ENCODE assay signal across 11 cellular contexts in genomic region chr22:37426532-37427127, GRCh38. TPM values are rescaled to one million over a fixed set of nuclear protein-coding genes. Genes with fewer than 3 reads are reported as not detected.
DNase-seq lines count a peak whose midpoint lies in the region; ATAC-seq, FAIRE-seq and TF ChIP-seq lines count a peak whose summit lies in the region.
"Had no signal": no experiment of that assay in that cellular context is flagged by ENCODE, and none has a peak within 500 bp of the region (broad histone marks: within the 10 kb centered on the region; RNA-seq: fewer than 3 reads in every experiment).

No MANE protein-coding gene starts in this region.

- H3K36me3 Mint-ChIP-seq in activated CD4-positive, alpha-beta memory T cell treated with anti-CD3 and anti-CD28 coated beads for 36 hours = no peaks in the 10 kb centered on the region
- no peaks in the 10 kb centered on the region for H3K36me3 Mint-ChIP-seq in activated CD4-positive, alpha-beta memory T cell treated with anti-CD3 and anti-CD28 coated beads, Interleukin-2, amount 10 ng/mL, durations not matched to agents 7 days and 5 days (ENCODE audit: low read depth)
- H3K36me3 Mint-ChIP-seq in WTC11 = no peaks in the 10 kb centered on the region

- H3K4me1 Mint-ChIP-seq in activated CD4-positive, alpha-beta memory T cell treated with anti-CD3 and anti-CD28 coated beads for 36 hours (ENCODE audit: low read depth) = peaks cover 12% of the 10 kb centered on the region
- H3K4me1 Mint-ChIP-seq in activated CD4-positive, alpha-beta memory T cell treated with anti-CD3 and anti-CD28 coated beads, Interleukin-2, amount 10 ng/mL, durations not matched to agents 7 days and 5 days = peaks cover 17% of the 10 kb centered on the region
- H3K4me1 Mint-ChIP-seq in WTC11 = peaks cover 15% of the 10 kb centered on the region

- H3K27me3 ChIP-seq in right cardiac atrium (ENCODE audit: control insufficient read depth, insufficient read depth) = no peaks in the 10 kb centered on the region
- H3K27me3 ChIP-seq in spleen (replicated peaks in 1 of 7) = peaks cover 6 to 94% (median 54%) of the 10 kb centered on the region in 7 donors
- peaks cover 10 to 25% of the 10 kb centered on the region in 2 donors for H3K27me3 ChIP-seq in small intestine (ENCODE audit: control insufficient read depth in 2 of 2, insufficient read depth in 2 of 2, low read length in 2 of 2)
- H3K27me3 ChIP-seq: testis had no signal

- no peak for DNase-seq in activated CD4-positive, alpha-beta memory T cell treated with anti-CD3 and anti-CD28 coated beads for 36 hours
- DNase-seq in activated CD4-positive, alpha-beta memory T cell treated with anti-CD3 and anti-CD28 coated beads, Interleukin-2, amount 10 ng/mL, durations not matched to agents 7 days and 5 days = no peak
- DNase-seq in WTC11 (ENCODE audit: low spot score) (no peak), right cardiac atrium (no peak), spleen (no peak), small intestine (no peak), KBM-7 (no peak)
- DNase-seq: psoas muscle, testis had no signal

- H3K4me3 ChIP-seq in right cardiac atrium (ENCODE audit: low read length) = peak overlapping the region; percentile 66
- peak overlapping the region in 7 of 8 donors; percentile 1 to 65 (median 33) for H3K4me3 ChIP-seq in spleen
- H3K4me3 ChIP-seq in small intestine (ENCODE audit: low read depth in 1 of 2, low read length in 2 of 2) = peak overlapping the region in 1 of 2 donors; percentile 43

- ATAC-seq in WTC11 (no peak), right cardiac atrium (peak in 1 of 2 donors; percentile 10), GM19351 (IDR thresholded peaks at IDR 0.05; ENCODE audit: unreplicated experiment) (no peak)
- ATAC-seq: psoas muscle had no signal

- no peak for FAIRE-seq in small intestine (lab: Jason Lieb, UNC)

- H3K4me1 ChIP-seq in right cardiac atrium (ENCODE audit: control insufficient read depth, insufficient read depth, low read length) (no peaks in the 10 kb centered on the region), spleen (peaks cover 2 to 36% (median 17%) of the 10 kb centered on the region in 6 donors), small intestine (ENCODE audit: control insufficient read depth in 2 of 2, insufficient read depth in 1 of 2, low read depth in 1 of 2, low read length in 1 of 2) (peaks cover 0 to 4% of the 10 kb centered on the region in 2 donors)
- H3K4me1 ChIP-seq: psoas muscle had no signal

- TF ChIP-seq CTCF in WTC11 (IDR thresholded peaks at IDR 0.05) (no peak), spleen (IDR thresholded peaks at IDR 0.05 in 8 of 11, conservative IDR thresholded peaks at IDR 0.05 in 3 of 11) (no peak)

- H3K4me3 Mint-ChIP-seq in activated CD4-positive, alpha-beta memory T cell treated with anti-CD3 and anti-CD28 coated beads for 36 hours = peak overlapping the region; percentile 20
- H3K4me3 Mint-ChIP-seq in activated CD4-positive, alpha-beta memory T cell treated with anti-CD3 and anti-CD28 coated beads, Interleukin-2, amount 10 ng/mL, durations not matched to agents 7 days and 5 days = no peak overlapping the region
- H3K4me3 Mint-ChIP-seq in WTC11 = peak overlapping the region; percentile 62

- H3K36me3 ChIP-seq in spleen = no peaks in the 10 kb centered on the region
- H3K36me3 ChIP-seq in small intestine (ENCODE audit: control insufficient read depth in 2 of 2, insufficient read depth in 2 of 2, low read length in 2 of 2) = no peaks in the 10 kb centered on the region

- H3K27ac Mint-ChIP-seq in activated CD4-positive, alpha-beta memory T cell treated with anti-CD3 and anti-CD28 coated beads for 36 hours = no peak overlapping the region
- no peak overlapping the region for H3K27ac Mint-ChIP-seq in activated CD4-positive, alpha-beta memory T cell treated with anti-CD3 and anti-CD28 coated beads, Interleukin-2, amount 10 ng/mL, durations not matched to agents 7 days and 5 days
- no peak overlapping the region for H3K27ac Mint-ChIP-seq in WTC11

- H3K9me3 Mint-ChIP-seq in activated CD4-positive, alpha-beta memory T cell treated with anti-CD3 and anti-CD28 coated beads for 36 hours = no peaks in the 10 kb centered on the region
- H3K9me3 Mint-ChIP-seq in activated CD4-positive, alpha-beta memory T cell treated with anti-CD3 and anti-CD28 coated beads, Interleukin-2, amount 10 ng/mL, durations not matched to agents 7 days and 5 days = no peaks in the 10 kb centered on the region
- H3K9me3 Mint-ChIP-seq in WTC11 = no peaks in the 10 kb centered on the region

- in situ Hi-C loops in KBM-7 (cut with MboI; ENCODE audit: low pct_unique_long_range_greater_than_20kb, low sequenced_read_pairs) = no loop called here

- H3K27ac ChIP-seq in right cardiac atrium (ENCODE audit: low read length) (no peak overlapping the region), spleen (no peak overlapping the region), small intestine (ENCODE audit: low read depth in 1 of 2, low read length in 1 of 2) (no peak overlapping the region)
- H3K27ac ChIP-seq: 22Rv1, psoas muscle, testis had no signal

- H3K9me3 ChIP-seq in right cardiac atrium (ENCODE audit: control insufficient read depth, low read length) = no peaks in the 10 kb centered on the region
- H3K9me3 ChIP-seq in spleen = no peaks in the 10 kb centered on the region
- H3K9me3 ChIP-seq in small intestine (ENCODE audit: control insufficient read depth, low read depth) = no peaks in the 10 kb centered on the region
- H3K9me3 ChIP-seq: psoas muscle, testis had no signal

- H3K27me3 Mint-ChIP-seq in activated CD4-positive, alpha-beta memory T cell treated with anti-CD3 and anti-CD28 coated beads for 36 hours = peaks cover 55% of the 10 kb centered on the region
- peaks cover 67% of the 10 kb centered on the region for H3K27me3 Mint-ChIP-seq in activated CD4-positive, alpha-beta memory T cell treated with anti-CD3 and anti-CD28 coated beads, Interleukin-2, amount 10 ng/mL, durations not matched to agents 7 days and 5 days
- H3K27me3 Mint-ChIP-seq in WTC11 (ENCODE audit: low read depth) = peaks cover 58% of the 10 kb centered on the region

- POLR2A ChIA-PET in activated CD4-positive, alpha-beta memory T cell treated with anti-CD3 and anti-CD28 coated beads for 36 hours (lab: Charles Lee) = no interaction called here
- POLR2A ChIA-PET in activated CD4-positive, alpha-beta memory T cell treated with anti-CD3 and anti-CD28 coated beads, Interleukin-2, amount 10 ng/mL, durations not matched to agents 7 days and 5 days (lab: Charles Lee) = interaction anchor here (0.9 kb wide), 1 partner anchor 111 kb away, joined by 3 read pairs; no protein-coding TSS in a partner anchor
- POLR2A ChIA-PET in WTC11 (lab: Charles Lee) = interaction anchor here (0.7 kb wide), 1 partner anchor 119 kb away, joined by 3 read pairs; no protein-coding TSS in a partner anchor

- no peak for TF ChIP-seq POLR2A in spleen (IDR thresholded peaks at IDR 0.05)

- 5% methylated on average over 34 of the region's 34 CpGs for WGBS in right cardiac atrium
- WGBS in spleen, 5 donors = 7 to 13% (median 7%) methylated on average over 16 to 34 of the region's 34 CpGs
- WGBS in small intestine, 3 donors = 2 to 4% (median 3%) methylated on average over 29 to 34 of the region's 34 CpGs

- CTCF ChIA-PET in activated CD4-positive, alpha-beta memory T cell treated with anti-CD3 and anti-CD28 coated beads for 36 hours (lab: Charles Lee) = interaction anchor here (1.6 kb wide), 1 partner anchor 7 kb away, joined by 3 read pairs; no protein-coding TSS in a partner anchor
- CTCF ChIA-PET in activated CD4-positive, alpha-beta memory T cell treated with anti-CD3 and anti-CD28 coated beads, Interleukin-2, amount 10 ng/mL, durations not matched to agents 7 days and 5 days (lab: Charles Lee) = no interaction called here
- CTCF ChIA-PET in WTC11 (lab: Charles Lee) = interaction anchor here (0.6 to 1.9 kb wide), 10 partner anchors 24 to 167 kb away, joined by 3 to 13 read pairs (median 4); no protein-coding TSS in a partner anchor

- intact Hi-C loops in activated CD4-positive, alpha-beta memory T cell treated with anti-CD3 and anti-CD28 coated beads for 36 hours (cut with micrococcal nuclease) = no loop called here
- intact Hi-C loops in right cardiac atrium (cut with DNase I) (loop anchor here in 2 of 4 donors (2.0 to 10.0 kb wide), 2 partner anchors 108 to 112 kb away; no protein-coding TSS in a partner anchor), spleen (cut with DNase I; ENCODE audit: low total_unique reads) (loop anchor here (10.0 kb wide), 2 partner anchors 92 to 162 kb away; no protein-coding TSS in a partner anchor)

TF ChIP-seq in WTC11, 78 proteins besides CTCF, POLR2A, EP300 and RAD21 (continues in another document):
- TF ChIP-seq TEAD4 (CRISPR knock-in tag; IDR thresholded peaks at IDR 0.05) (no peak), CREB1 (CRISPR knock-in tag; IDR thresholded peaks at IDR 0.05) (no peak), SP1 (CRISPR knock-in tag; conservative IDR thresholded peaks at IDR 0.05) (no peak), TCF7 (CRISPR knock-in tag; IDR thresholded peaks at IDR 0.05; ENCODE audit: low read depth) (no peak), TP53 (CRISPR knock-in tag; IDR thresholded peaks at IDR 0.05) (no peak), SMAD4 (CRISPR knock-in tag; IDR thresholded peaks at IDR 0.05) (no peak), FOXP1 (CRISPR knock-in tag; IDR thresholded peaks at IDR 0.05; ENCODE audit: borderline replicate concordance) (no peak)

RNA-seq across cellular contexts. Expression of gene ELFN2, which starts 0.6 kb away (rescaled TPM):
- total RNA-seq in activated CD4-positive, alpha-beta memory T cell treated with anti-CD3 and anti-CD28 coated beads for 36 hours = under 1 TPM; 0.39 to 0.57 TPM
- total RNA-seq in activated CD4-positive, alpha-beta memory T cell treated with anti-CD3 and anti-CD28 coated beads, Interleukin-2, amount 10 ng/mL, durations not matched to agents 7 days and 5 days = under 1 TPM; 0.28 to 0.38 TPM
- total RNA-seq in WTC11 (2021) = 0.87 to 1.8 TPM (median 1.5 TPM) in 3 replicates
- total RNA-seq in right cardiac atrium = under 1 TPM in 2 of 4 donors, not detected in 2; 0.03 to 0.06 TPM
- 0.05 TPM for polyA plus RNA-seq in right cardiac atrium
- under 1 TPM in 6 of 7 donors, not detected in 1; 0.05 to 0.19 (median 0.10) TPM for total RNA-seq in spleen
- under 1 TPM; 0.02 to 0.10 (median 0.02) TPM for polyA plus RNA-seq in spleen
- under 1 TPM in 1 of 3 donors, not detected in 2; 0.16 TPM for polyA plus RNA-seq in small intestine
- total RNA-seq: psoas muscle had no signal

RNA-seq across cellular contexts. Expression of gene MFNG, which starts 59.6 kb away (rescaled TPM):
- 100 to 1,000 TPM; 101 to 106 TPM for total RNA-seq in activated CD4-positive, alpha-beta memory T cell treated with anti-CD3 and anti-CD28 coated beads for 36 hours
- 100 to 1,000 TPM; 200 to 203 TPM for total RNA-seq in activated CD4-positive, alpha-beta memory T cell treated with anti-CD3 and anti-CD28 coated beads, Interleukin-2, amount 10 ng/mL, durations not matched to agents 7 days and 5 days
- total RNA-seq in WTC11 (2021) = 3.2 to 4.8 TPM (median 3.7 TPM) in 3 replicates
- 10 to 100 TPM in 3 of 4 donors, 1 to 10 TPM in 1; 9.0 to 14.1 (median 10.6) TPM for total RNA-seq in right cardiac atrium
- polyA plus RNA-seq in right cardiac atrium = 9.6 TPM
- total RNA-seq in spleen = 100 to 1,000 TPM in 4 of 7 donors, 10 to 100 TPM in 3; 93.5 to 138 (median 101) TPM
- 10 to 100 TPM; 38.7 to 65.8 (median 51.1) TPM for polyA plus RNA-seq in spleen
- polyA plus RNA-seq in small intestine = 10 to 100 TPM; 19.2 to 21.3 (median 20.5) TPM

Comparison
In these comparisons a context has a peak if more than half of its experiments do, and no peak if none do; other contexts are left out.
1. RNA of gene MFNG, which starts 59.6 kb away (total RNA-seq): 200 to 203 TPM in activated CD4-positive, alpha-beta memory T cell treated with anti-CD3 and anti-CD28 coated beads, Interleukin-2, amount 10 ng/mL, durations not matched to agents 7 days and 5 days, 101 to 106 TPM in activated CD4-positive, alpha-beta memory T cell treated with anti-CD3 and anti-CD28 coated beads for 36 hours and 93.5 to 138 TPM in spleen; 9.0 to 14.1 TPM in right cardiac atrium and 3.2 to 4.8 TPM in WTC11; every median in the first group is over 4 times any median in the second.